Comparison of ENCODE assay signal across 28 cellular contexts in the genomic region with DNA sequence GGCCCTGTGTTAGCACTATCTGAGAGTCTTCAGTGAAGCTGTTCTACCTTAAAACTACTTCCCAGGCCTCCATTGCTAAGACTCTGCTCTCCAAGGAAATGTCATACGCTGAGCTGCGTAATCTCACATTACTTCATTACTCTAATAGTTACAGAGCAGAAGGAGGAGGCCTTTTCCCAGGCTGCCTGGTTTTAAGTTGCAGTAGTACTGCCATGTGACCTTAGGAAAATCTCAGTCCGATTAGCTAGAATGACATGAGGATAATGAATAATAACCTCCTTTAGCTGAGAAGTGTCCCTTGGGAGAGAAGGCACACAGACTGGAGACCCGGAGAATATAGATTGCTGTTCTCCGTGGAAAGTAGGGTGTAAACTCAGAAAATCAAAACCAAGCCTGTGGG.
DNase-seq lines count a peak whose midpoint lies in the region; ATAC-seq and TF ChIP-seq lines count a peak whose summit lies in the region.
"Had no signal": no experiment of that assay in that cellular context is flagged by ENCODE, and none has a peak within 500 bp of the region (broad histone marks: within the 10 kb centered on the region; RNA-seq: fewer than 3 reads in every experiment).

No MANE protein-coding gene starts in this region.

- H3K4me1 Mint-ChIP-seq in GM23338 = peaks cover 6% of the 10 kb centered on the region; the same call in 2 of the 3 replicates
- H3K4me1 Mint-ChIP-seq: memory B cell had no signal

- H3K27ac ChIP-seq in GM23338 (ENCODE audit: low read depth) (no peak overlapping the region), gastroesophageal sphincter (peak overlapping the region in 1 of 4 donors; percentile 4)
- H3K27ac ChIP-seq: BLaER1 treated with 17β-estradiol and CSF1 and Interleukin-3, amounts not matched to agents 10 nM and 100 nM; cardiac muscle cell; tibial artery had no signal

- H3K4me2 ChIP-seq in GM23338 = no peak overlapping the region
- H3K4me2 ChIP-seq: BLaER1 treated with 17β-estradiol and CSF1 and Interleukin-3, amounts not matched to agents 10 nM and 100 nM had no signal

- H3K27ac Mint-ChIP-seq in GM23338 = no peak overlapping the region
- H3K27ac Mint-ChIP-seq: dendritic cell treated with granulocyte-macrophage colony-stimulating factor and Interleukin-4, amounts not matched to agents 40 ng/mL and 50 ng/mL, for 4 days; HFFc6; memory B cell; T-helper 1 cell treated with Interleukin-12 subunit alpha and Interleukin-12 subunit beta and Interleukin-4 antibody, amounts not matched to agents 30 μg/mL and 1 μg/mL, for 36 hours had no signal

- ATAC-seq in GM23338 (no peak), gastroesophageal sphincter (peak; percentile 22), omental fat pad (ENCODE audit: low FRiP score) (peak; percentile 59), HG03439 (IDR thresholded peaks at IDR 0.05; ENCODE audit: unreplicated experiment) (no peak)
- ATAC-seq: activated T-cell treated with anti-CD3 and anti-CD28 coated beads, Interleukin-2, amount 50 U/mL, for 4 hours had no signal

- H3K4me1 ChIP-seq in GM23338 (ENCODE audit: insufficient read depth) = peaks cover 6% of the 10 kb centered on the region; the same call in 1 of the 2 replicates
- peaks cover 0 to 10% (median 0%) of the 10 kb centered on the region in 3 donors for H3K4me1 ChIP-seq in gastroesophageal sphincter
- H3K4me1 ChIP-seq: BLaER1 treated with 17β-estradiol and CSF1 and Interleukin-3, amounts not matched to agents 10 nM and 100 nM; Caco-2; tibial artery had no signal

- CTCF ChIA-PET in GM10248 (lab: Yijun Ruan, JAX) = interaction anchor here (1.0 to 2.7 kb wide), 4 partner anchors 11 to 240 kb away, joined by 3 to 14 read pairs (median 4); no protein-coding TSS in a partner anchor

- H3K9me3 Mint-ChIP-seq in GM23338 = no peaks in the 10 kb centered on the region
- H3K9me3 Mint-ChIP-seq: activated T-cell treated with anti-CD3 and anti-CD28 coated beads, Interleukin-2, amount 50 U/mL, for 4 hours; dendritic cell treated with granulocyte-macrophage colony-stimulating factor and Interleukin-4, amounts not matched to agents 40 ng/mL and 50 ng/mL, for 4 days; HFFc6; memory B cell; T-helper 1 cell treated with Interleukin-12 subunit alpha and Interleukin-12 subunit beta and Interleukin-4 antibody, amounts not matched to agents 30 μg/mL and 1 μg/mL, for 36 hours had no signal

- H3K4me3 ChIP-seq in GM23338 (no peak overlapping the region), gastroesophageal sphincter (no peak overlapping the region)
- H3K4me3 ChIP-seq: BLaER1 treated with 17β-estradiol and CSF1 and Interleukin-3, amounts not matched to agents 10 nM and 100 nM; cardiac muscle cell; tibial artery had no signal

- no peak for TF ChIP-seq CTCF in GM23338 (conservative IDR thresholded peaks at IDR 0.05; ENCODE audit: low read depth in 2 of 2)
- no peak for TF ChIP-seq CTCF in gastroesophageal sphincter (IDR thresholded peaks at IDR 0.05)
- no peak for TF ChIP-seq CTCF in omental fat pad (IDR thresholded peaks at IDR 0.05)
- TF ChIP-seq CTCF in GM10248 (IDR thresholded peaks at IDR 0.05; ENCODE audit: control extremely low read depth, extremely low read depth, low read depth, missing control alignments) = no peak

- no peak for TF ChIP-seq POLR2A in gastroesophageal sphincter (IDR thresholded peaks at IDR 0.05)

- POLR2A ChIA-PET in GM10248 (lab: Yijun Ruan, JAX) = no interaction called here

- no peaks in the 10 kb centered on the region for H3K9me2 ChIP-seq in GM23338 (ENCODE audit: insufficient read depth)

- no peaks in the 10 kb centered on the region for H3K27me3 ChIP-seq in GM23338 (ENCODE audit: insufficient read depth)
- no peaks in the 10 kb centered on the region for H3K27me3 ChIP-seq in gastroesophageal sphincter
- H3K27me3 ChIP-seq: BLaER1 treated with 17β-estradiol and CSF1 and Interleukin-3, amounts not matched to agents 10 nM and 100 nM; cardiac muscle cell; tibial artery had no signal

- no peak for DNase-seq in GM23338 (ENCODE audit: low spot score)
- DNase-seq in NCI-H82 (lab: John Stamatoyannopoulos, UW) = peak; percentile 98
- no peak for DNase-seq in omental fat pad (ENCODE audit: low spot score)
- no peak for DNase-seq in NCI-H345 treated with DMSO at 0.1 percent for 48 hours (lab: John Stamatoyannopoulos, UW; ENCODE audit: unreplicated experiment)
- no peak for DNase-seq in GM10248 (ENCODE audit: extremely low spot score)
- no peak for DNase-seq in COR-L47 (lab: John Stamatoyannopoulos, UW)
- DNase-seq: activated CD4-positive, alpha-beta T cell treated with anti-CD3 and anti-CD28 coated beads for 4 hours; activated naive CD4-positive, alpha-beta T cell treated with Interleukin-2 at 50 U/mL for 16 hours; activated T-cell treated with anti-CD3 and anti-CD28 coated beads, Interleukin-2, amount 50 U/mL, for 4 hours; amniotic stem cell; Caco-2; HFFc6; IMR-90; kidney glomerular epithelial cell; NCI-H1105 treated with DMSO at 0.1 percent for 48 hours; NCI-H2081; NCI-H510A treated with DMSO at 0.1 percent for 48 hours; nucleus accumbens; stimulated activated CD4-positive, alpha-beta T cell treated with anti-CD3 and anti-CD28 coated beads, Interleukin-12 subunit alpha, Interleukin-12 subunit beta, amount 100 ng/mL, for 4 hours; stimulated activated naive CD4-positive, alpha-beta T cell treated with Interleukin-2 at 50 U/mL for 16 hours; tibial artery had no signal

- H3K79me2 ChIP-seq in GM23338 (replicated peaks; ENCODE audit: insufficient read depth) = no peaks in the 10 kb centered on the region

- no peaks in the 10 kb centered on the region for H3K27me3 Mint-ChIP-seq in GM23338 (ENCODE audit: insufficient read depth, low read depth, poor library complexity)
- H3K27me3 Mint-ChIP-seq: memory B cell had no signal

- H4K20me1 ChIP-seq in GM23338 (replicated peaks; ENCODE audit: insufficient read depth) = no peaks in the 10 kb centered on the region
- H4K20me1 ChIP-seq: BLaER1 treated with 17β-estradiol and CSF1 and Interleukin-3, amounts not matched to agents 10 nM and 100 nM had no signal

- peak overlapping the region; percentile 48; the same call in 1 of the 2 replicates for H2AFZ ChIP-seq in GM23338

- no peaks in the 10 kb centered on the region for H3K36me3 Mint-ChIP-seq in GM23338 (ENCODE audit: low read depth)
- H3K36me3 Mint-ChIP-seq: memory B cell had no signal

- no peak for TF ChIP-seq EP300 in gastroesophageal sphincter (IDR thresholded peaks at IDR 0.05)

- H3F3A ChIP-seq in GM23338 (replicated peaks; ENCODE audit: low read depth) = no peaks in the 10 kb centered on the region

- H3K9me3 ChIP-seq in gastroesophageal sphincter = no peaks in the 10 kb centered on the region
- H3K9me3 ChIP-seq: BLaER1 treated with 17β-estradiol and CSF1 and Interleukin-3, amounts not matched to agents 10 nM and 100 nM; Caco-2; tibial artery had no signal

- H3K36me3 ChIP-seq in GM23338 (ENCODE audit: insufficient read depth) (no peaks in the 10 kb centered on the region; the same call in 1 of the 2 replicates), gastroesophageal sphincter (no peaks in the 10 kb centered on the region)
- H3K36me3 ChIP-seq: BLaER1 treated with 17β-estradiol and CSF1 and Interleukin-3, amounts not matched to agents 10 nM and 100 nM; cardiac muscle cell; tibial artery had no signal

- H3K4me3 Mint-ChIP-seq in GM23338 = no peak overlapping the region
- H3K4me3 Mint-ChIP-seq: activated T-cell treated with anti-CD3 and anti-CD28 coated beads, Interleukin-2, amount 50 U/mL, for 4 hours; dendritic cell treated with granulocyte-macrophage colony-stimulating factor and Interleukin-4, amounts not matched to agents 40 ng/mL and 50 ng/mL, for 4 days; HFFc6; memory B cell; T-helper 1 cell treated with Interleukin-12 subunit alpha and Interleukin-12 subunit beta and Interleukin-4 antibody, amounts not matched to agents 30 μg/mL and 1 μg/mL, for 36 hours had no signal

- WGBS in gastroesophageal sphincter (ENCODE audit: low coverage in 1 of 2), 2 donors = 7 to 8% methylated on average over 3 of the region's 5 CpGs

TF ChIP-seq in GM23338, 12 proteins besides CTCF, POLR2A, EP300 and RAD21 (continues in another document):
- TF ChIP-seq, protein P1, sequence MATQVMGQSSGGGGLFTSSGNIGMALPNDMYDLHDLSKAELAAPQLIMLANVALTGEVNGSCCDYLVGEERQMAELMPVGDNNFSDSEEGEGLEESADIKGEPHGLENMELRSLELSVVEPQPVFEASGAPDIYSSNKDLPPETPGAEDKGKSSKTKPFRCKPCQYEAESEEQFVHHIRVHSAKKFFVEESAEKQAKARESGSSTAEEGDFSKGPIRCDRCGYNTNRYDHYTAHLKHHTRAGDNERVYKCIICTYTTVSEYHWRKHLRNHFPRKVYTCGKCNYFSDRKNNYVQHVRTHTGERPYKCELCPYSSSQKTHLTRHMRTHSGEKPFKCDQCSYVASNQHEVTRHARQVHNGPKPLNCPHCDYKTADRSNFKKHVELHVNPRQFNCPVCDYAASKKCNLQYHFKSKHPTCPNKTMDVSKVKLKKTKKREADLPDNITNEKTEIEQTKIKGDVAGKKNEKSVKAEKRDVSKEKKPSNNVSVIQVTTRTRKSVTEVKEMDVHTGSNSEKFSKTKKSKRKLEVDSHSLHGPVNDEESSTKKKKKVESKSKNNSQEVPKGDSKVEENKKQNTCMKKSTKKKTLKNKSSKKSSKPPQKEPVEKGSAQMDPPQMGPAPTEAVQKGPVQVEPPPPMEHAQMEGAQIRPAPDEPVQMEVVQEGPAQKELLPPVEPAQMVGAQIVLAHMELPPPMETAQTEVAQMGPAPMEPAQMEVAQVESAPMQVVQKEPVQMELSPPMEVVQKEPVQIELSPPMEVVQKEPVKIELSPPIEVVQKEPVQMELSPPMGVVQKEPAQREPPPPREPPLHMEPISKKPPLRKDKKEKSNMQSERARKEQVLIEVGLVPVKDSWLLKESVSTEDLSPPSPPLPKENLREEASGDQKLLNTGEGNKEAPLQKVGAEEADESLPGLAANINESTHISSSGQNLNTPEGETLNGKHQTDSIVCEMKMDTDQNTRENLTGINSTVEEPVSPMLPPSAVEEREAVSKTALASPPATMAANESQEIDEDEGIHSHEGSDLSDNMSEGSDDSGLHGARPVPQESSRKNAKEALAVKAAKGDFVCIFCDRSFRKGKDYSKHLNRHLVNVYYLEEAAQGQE (IDR thresholded peaks at IDR 0.05; ENCODE audit: unreplicated experiment) = no peak
- TF ChIP-seq NANOG (IDR thresholded peaks at IDR 0.05; ENCODE audit: borderline replicate concordance) (no peak), EZH2 (IDR thresholded peaks at IDR 0.05; ENCODE audit: low read depth, unreplicated experiment) (no peak), CREB1 (CRISPR knock-in tag; IDR thresholded peaks at IDR 0.05; ENCODE audit: low read depth) (no peak), EZH2phosphoT487 (IDR thresholded peaks at IDR 0.05; ENCODE audit: unreplicated experiment) (no peak), ZNF331 (CRISPR knock-in tag; IDR thresholded peaks at IDR 0.05; ENCODE audit: low read depth) (no peak), JUNB (IDR thresholded peaks at IDR 0.05; ENCODE audit: unreplicated experiment) (no peak)

Comparison
In these comparisons a context has a peak if more than half of its experiments do, and no peak if none do; other contexts are left out.
1. ATAC-seq: peak in gastroesophageal sphincter (single experiment) and omental fat pad (single experiment); none in GM23338 (single experiment) and HG03439 (single experiment).